In genomic region chr10:1578392-1579140, GRCh38 we compare ENCODE assay signal across 20 cellular contexts.
"Had no signal": no experiment of that assay in that cellular context is flagged by ENCODE, and none has a peak within 500 bp of the region (broad histone marks: within the 10 kb centered on the region; RNA-seq: fewer than 3 reads in every experiment).

No MANE protein-coding gene starts in this region.

- H2AFZ ChIP-seq: hepatocyte had no signal

- H3K27ac ChIP-seq: colonic mucosa, foreskin keratinocyte, hepatocyte, left lung, lower lobe of right lung, right atrium auricular region, stomach, thoracic aorta, transverse colon had no signal

- H3K9me3 ChIP-seq: colonic mucosa, left lung, lower lobe of right lung, right atrium auricular region, stomach, thoracic aorta, transverse colon had no signal

- H3K36me3 Mint-ChIP-seq: memory B cell had no signal

- H3K4me1 ChIP-seq: colonic mucosa, foreskin keratinocyte, left lung, lower lobe of right lung, right atrium auricular region, stomach, transverse colon had no signal

- DNase-seq: colonic mucosa; dermis blood vessel endothelial cell; endodermal cell; erythroblast; foreskin keratinocyte; lower lobe of right lung; midbrain; posterior cingulate gyrus; small intestine; stimulated activated CD4-positive, alpha-beta T cell treated with anti-CD3 and anti-CD28 coated beads, Interleukin-12 subunit alpha, Interleukin-12 subunit beta, amount 100 ng/mL, for 4 hours; stimulated activated naive CD4-positive, alpha-beta T cell; stomach; substantia nigra; transverse colon had no signal

- ATAC-seq: foreskin keratinocyte, left lung, lower lobe of right lung had no signal

- H3K79me2 ChIP-seq: hepatocyte had no signal

- H3K4me3 ChIP-seq: colonic mucosa, hepatocyte, left lung, lower lobe of right lung, right atrium auricular region, stomach, thoracic aorta, transverse colon had no signal

- FAIRE-seq: endothelial cell of umbilical vein, small intestine had no signal

- H3K4me1 Mint-ChIP-seq: endodermal cell had no signal

- H3K4me2 ChIP-seq: hepatocyte had no signal

- H3K9me3 Mint-ChIP-seq: endodermal cell, memory B cell had no signal

- H3K27ac Mint-ChIP-seq: endodermal cell had no signal

- H3K36me3 ChIP-seq: colonic mucosa, left lung, lower lobe of right lung, right atrium auricular region, stomach, thoracic aorta, transverse colon had no signal

- H3K27me3 ChIP-seq: colonic mucosa, foreskin keratinocyte, hepatocyte, right atrium auricular region, transverse colon had no signal

- H3K4me3 Mint-ChIP-seq: endodermal cell, memory B cell had no signal
